ENCODE assay signal across 14 cellular contexts in the genomic region with DNA sequence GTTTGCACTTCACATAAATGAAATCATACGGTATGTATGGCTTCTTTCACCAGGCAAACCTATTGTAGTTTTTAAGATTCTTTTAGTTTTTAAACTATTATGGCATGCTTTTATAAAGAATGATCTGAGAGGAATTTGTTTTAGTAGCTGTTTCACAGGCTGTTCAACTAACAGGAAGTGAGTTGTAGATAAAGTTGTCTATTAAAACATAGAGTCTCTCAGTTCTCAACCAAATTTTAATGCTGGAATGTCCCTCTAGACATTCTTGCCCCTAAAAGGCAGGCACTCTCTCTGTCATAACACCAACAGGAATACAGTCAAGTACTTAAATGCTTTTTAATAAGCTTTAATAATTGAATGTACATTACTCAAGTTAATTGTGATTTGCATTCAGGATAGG.
DNase-seq lines count a peak whose midpoint lies in the region; ATAC-seq, FAIRE-seq and TF ChIP-seq lines count a peak whose summit lies in the region.
"Had no signal": no experiment of that assay in that cellular context is flagged by ENCODE, and none has a peak within 500 bp of the region (broad histone marks: within the 10 kb centered on the region; RNA-seq: fewer than 3 reads in every experiment).

No MANE protein-coding gene starts in this region.

- BruUV-seq in A673 (replicated peaks; lab: Mats Ljungman, UMichigan) (no TSS peak), GM12878 (replicated peaks; lab: Mats Ljungman, UMichigan) (no TSS peak)

- SMC1A ChIA-PET in GM12878 (lab: Charles Lee; ENCODE audit: uncharacterized antibody, unreplicated experiment), result interaction anchor here (0.5 to 2.3 kb wide), 7 partner anchors 11 to 420 kb away, joined by 3 to 9 read pairs (median 5); no protein-coding TSS in a partner anchor

- no peak overlapping the region for H2BK15ac ChIP-seq in mesenchymal stem cell (ENCODE audit: low read depth, poor library complexity, severe bottlenecking)

- FAIRE-seq in HTR-8/SVneo (lab: Jason Lieb, UNC) (peak; percentile 72), GM12878 (lab: Jason Lieb, UNC) (no peak)

- no peak overlapping the region for H2AFZ ChIP-seq in GM12878 (ENCODE audit: control insufficient read depth, low read depth, low read length)
- H2AFZ ChIP-seq in mesenchymal stem cell (ENCODE audit: low read depth, low read length), result peak overlapping the region; percentile 61

- no peak for TF ChIP-seq EP300 in GM12878 (IDR thresholded peaks at IDR 0.05; ENCODE audit: borderline replicate concordance in 1 of 2, control insufficient read depth in 1 of 2, low read depth in 2 of 2, low read length in 2 of 2)

- no peak overlapping the region for H2BK120ac ChIP-seq in mesenchymal stem cell (ENCODE audit: low read depth, low read length)

- H3K4me1 ChIP-seq in A673 (ENCODE audit: insufficient read depth, low read length, poor library complexity, severe bottlenecking), result peaks cover 25% of the 10 kb centered on the region
- no peaks in the 10 kb centered on the region for H3K4me1 ChIP-seq in GM12878 (ENCODE audit: control insufficient read depth, insufficient read depth, low read length)
- peaks cover 1% of the 10 kb centered on the region for H3K4me1 ChIP-seq in mesenchymal stem cell (ENCODE audit: control insufficient read depth, insufficient read depth, low read depth, low read length)

- RAD21 ChIA-PET in GM12878 (lab: Charles Lee; ENCODE audit: unreplicated experiment), result interaction anchor here (0.8 to 1.5 kb wide), 5 partner anchors 11 to 260 kb away, joined by 3 read pairs; no protein-coding TSS in a partner anchor

- no peaks in the 10 kb centered on the region for H3K36me3 ChIP-seq in A673 (ENCODE audit: insufficient read depth, low read length, poor library complexity, severe bottlenecking)
- no peaks in the 10 kb centered on the region for H3K36me3 ChIP-seq in GM12878 (ENCODE audit: control insufficient read depth in 2 of 2, insufficient read depth in 2 of 2, low read length in 1 of 2)
- peaks cover 0 to 2% of the 10 kb centered on the region in 2 experiments for H3K36me3 ChIP-seq in mesenchymal stem cell (ENCODE audit: control insufficient read depth in 1 of 2, insufficient read depth in 2 of 2, low read depth in 1 of 2, low read length in 2 of 2)

- no peaks in the 10 kb centered on the region for H3K79me1 ChIP-seq in mesenchymal stem cell (replicated peaks; ENCODE audit: low read length, poor library complexity, severe bottlenecking)

- peak; percentile 36 for DNase-seq in A673 (ENCODE audit: low spot score)
- no peak for DNase-seq in HTR-8/SVneo (ENCODE audit: insufficient read length, low spot score)
- DNase-seq in GM12878 (ENCODE audit: low read depth, low spot score), result no peak
- DNase-seq in mesenchymal stem cell, result peak; percentile 27
- DNase-seq in activated naive CD4-positive, alpha-beta T cell treated with anti-CD3 and anti-CD28 coated beads, Interleukin-2, amount 50 U/mL, for 72 hours (ENCODE audit: low spot score in 2 of 2), result no peak
- DNase-seq in stimulated activated CD4-positive, alpha-beta T cell treated with anti-CD3 and anti-CD28 coated beads, Interleukin-12 subunit alpha, Interleukin-12 subunit beta, amount 100 ng/mL, for 4 hours, result no peak
- DNase-seq in NCI-H524 (lab: John Stamatoyannopoulos, UW), result no peak
- DNase-seq: activated effector memory CD4-positive, alpha-beta T cell treated with Interleukin-2 at 50 U/mL for 16 hours; AML-193; NCI-H1105; T-helper 2 cell had no signal

- no peak overlapping the region for H2BK12ac ChIP-seq in mesenchymal stem cell (ENCODE audit: low read length in 2 of 2)

- H3K27ac ChIP-seq in A673 (ENCODE audit: low read depth, low read length, poor library complexity, severe bottlenecking) (peak overlapping the region; percentile 26), GM12878 (ENCODE audit: control insufficient read depth, insufficient read depth) (no peak overlapping the region), mesenchymal stem cell (ENCODE audit: low read length, poor library complexity, severe bottlenecking) (peak overlapping the region; percentile 28)

- 100% methylated on average over 1 of the region's 1 CpG for WGBS in GM12878 (ENCODE audit: insufficient coverage, insufficient replicate concordance, low lambda C conversion rate, missing lambda C conversion rate)
- no CpG with 5 or more reads among the region's 1 CpG for WGBS in mesenchymal stem cell

- H3K27me3 ChIP-seq in A673 (replicated peaks; ENCODE audit: insufficient read depth, low read depth, low read length, poor library complexity) (no peaks in the 10 kb centered on the region), GM12878 (replicated peaks in 1 of 2; ENCODE audit: control insufficient read depth in 2 of 2, insufficient read depth in 2 of 2, low read length in 1 of 2) (no peaks in the 10 kb centered on the region), mesenchymal stem cell (ENCODE audit: control insufficient read depth in 1 of 2, insufficient read depth in 1 of 2, low read length in 2 of 2) (no peaks in the 10 kb centered on the region)

- no peak for TF ChIP-seq CTCF in A673 (conservative IDR thresholded peaks at IDR 0.05; ENCODE audit: low read depth, low read length)
- no peak for TF ChIP-seq CTCF in GM12878 (IDR thresholded peaks at IDR 0.05 in 2 of 3, conservative IDR thresholded peaks at IDR 0.05 in 1 of 3; ENCODE audit: control insufficient read depth in 2 of 3, extremely low read depth in 1 of 3, insufficient read depth in 1 of 3, low read depth in 3 of 3, low read length in 3 of 3)

- CTCF ChIA-PET in A673 (lab: Charles Lee) (no interaction called here), GM12878 (lab: Yijun Ruan, JAX) (interaction anchor here (0.7 kb wide), 1 partner anchor 44 kb away, joined by 3 read pairs; no protein-coding TSS in a partner anchor)

- peaks cover 0 to 4% of the 10 kb centered on the region in 2 donors for H3K9me3 Mint-ChIP-seq in activated naive CD4-positive, alpha-beta T cell treated with anti-CD3 and anti-CD28 coated beads, Interleukin-2, amount 50 U/mL, for 72 hours
- H3K9me3 Mint-ChIP-seq: central memory CD8-positive, alpha-beta T cell had no signal

- H3K27ac Mint-ChIP-seq in activated naive CD4-positive, alpha-beta T cell treated with anti-CD3 and anti-CD28 coated beads, Interleukin-2, amount 50 U/mL, for 72 hours, result no peak overlapping the region
- H3K27ac Mint-ChIP-seq: memory B cell had no signal

- ATAC-seq in GM12878 (peak; percentile 47), HG03025 (IDR thresholded peaks at IDR 0.05; ENCODE audit: low FRiP score, unreplicated experiment) (no peak)
- no peak for ATAC-seq in activated naive CD4-positive, alpha-beta T cell treated with anti-CD3 and anti-CD28 coated beads, Interleukin-2, amount 50 U/mL, for 72 hours

- no peaks in the 10 kb centered on the region for H3K79me2 ChIP-seq in GM12878 (ENCODE audit: control insufficient read depth, insufficient read depth, low read length)

- H3K36me3 Mint-ChIP-seq in activated naive CD4-positive, alpha-beta T cell treated with anti-CD3 and anti-CD28 coated beads, Interleukin-2, amount 50 U/mL, for 72 hours, result peaks cover 0 to under 1% of the 10 kb centered on the region in 2 donors

- no peak overlapping the region for H3K23ac ChIP-seq in mesenchymal stem cell (ENCODE audit: low read length in 2 of 2)

- H3K4me2 ChIP-seq in GM12878 (ENCODE audit: control insufficient read depth, insufficient read depth), result no peak overlapping the region
- H3K4me2 ChIP-seq in mesenchymal stem cell (ENCODE audit: low read length, poor library complexity, severe bottlenecking), result no peak overlapping the region

- POLR2A ChIA-PET in A673 (lab: Charles Lee; ENCODE audit: low non-redundant PET) (no interaction called here), GM12878 (lab: Charles Lee) (interaction anchor here (0.6 kb wide), 1 partner anchor 13 kb away, joined by 5 read pairs; no protein-coding TSS in a partner anchor)

- intact Hi-C loops in A673 (cut with micrococcal nuclease; ENCODE audit: unreplicated experiment) (no loop called here), GM12878 (cut with micrococcal nuclease; ENCODE audit: unreplicated experiment) (no loop called here)

- no peak overlapping the region for H3K9ac ChIP-seq in GM12878 (ENCODE audit: control insufficient read depth, insufficient read depth, low read length)
- H3K9ac ChIP-seq in mesenchymal stem cell (ENCODE audit: low read length), result no peak overlapping the region

- H3K9me3 ChIP-seq in A673 (ENCODE audit: low read depth, low read length, poor library complexity, severe bottlenecking), result no peaks in the 10 kb centered on the region
- H3K9me3 ChIP-seq in GM12878 (replicated peaks; ENCODE audit: control insufficient read depth, insufficient read depth, low read length), result no peaks in the 10 kb centered on the region; the same call in 2 of the 3 replicates
- no peaks in the 10 kb centered on the region for H3K9me3 ChIP-seq in mesenchymal stem cell (ENCODE audit: control insufficient read depth, low read length)

- H4K8ac ChIP-seq in mesenchymal stem cell (ENCODE audit: low read length), result no peak overlapping the region

- no peak overlapping the region for H3K14ac ChIP-seq in mesenchymal stem cell (ENCODE audit: low read length in 2 of 2)

- H4K20me1 ChIP-seq in GM12878 (ENCODE audit: control insufficient read depth, insufficient read depth), result no peaks in the 10 kb centered on the region

- TF ChIP-seq POLR2A in GM12878 (IDR thresholded peaks at IDR 0.05; ENCODE audit: low read depth, low read length), result no peak

- H4K91ac ChIP-seq in mesenchymal stem cell (ENCODE audit: low read length), result no peak overlapping the region

- peak overlapping the region in 1 of 2 experiments; percentile 67 for H3K4ac ChIP-seq in mesenchymal stem cell (ENCODE audit: low read depth in 1 of 2, low read length in 2 of 2)

- H3K18ac ChIP-seq in mesenchymal stem cell (ENCODE audit: low read depth in 1 of 2, low read length in 2 of 2), result peak overlapping the region in 1 of 2 experiments; percentile 70

- TF ChIP-seq RAD21 in GM12878 (IDR thresholded peaks at IDR 0.05; ENCODE audit: insufficient read depth, low read depth, low read length), result no peak

- H2BK5ac ChIP-seq in mesenchymal stem cell (ENCODE audit: low read depth, low read length, poor library complexity, severe bottlenecking), result no peak overlapping the region

- no peak overlapping the region for H3K4me3 ChIP-seq in A673 (ENCODE audit: low read depth, low read length, poor library complexity, severe bottlenecking)
- no peak overlapping the region for H3K4me3 ChIP-seq in GM12878
- H3K4me3 ChIP-seq in mesenchymal stem cell (ENCODE audit: insufficient read depth in 1 of 2, low read depth in 1 of 2, low read length in 2 of 2), result no peak overlapping the region

- in situ Hi-C loops in GM12878 (cut with MboI), result no loop called here

- no peak overlapping the region for H2AK5ac ChIP-seq in mesenchymal stem cell (ENCODE audit: low read length, severe bottlenecking)

TF ChIP-seq in GM12878, 131 proteins besides CTCF, POLR2A, EP300 and RAD21 (continues in another document):
- TF ChIP-seq HCFC1 (IDR thresholded peaks at IDR 0.05; ENCODE audit: low read length), result no peak

Comparison
In these comparisons a context has a peak if more than half of its experiments do, and no peak if none do; other contexts are left out.
1. DNase-seq: peak in A673 (single experiment) and mesenchymal stem cell (single experiment); none in HTR-8/SVneo (single experiment), GM12878 (single experiment), activated naive CD4-positive, alpha-beta T cell treated with anti-CD3 and anti-CD28 coated beads, Interleukin-2, amount 50 U/mL, for 72 hours (0 of 2), stimulated activated CD4-positive, alpha-beta T cell treated with anti-CD3 and anti-CD28 coated beads, Interleukin-12 subunit alpha, Interleukin-12 subunit beta, amount 100 ng/mL, for 4 hours (single experiment) and NCI-H524 (0 of 2).